ENCODE assay signal across 19 cellular contexts in the genomic region with DNA sequence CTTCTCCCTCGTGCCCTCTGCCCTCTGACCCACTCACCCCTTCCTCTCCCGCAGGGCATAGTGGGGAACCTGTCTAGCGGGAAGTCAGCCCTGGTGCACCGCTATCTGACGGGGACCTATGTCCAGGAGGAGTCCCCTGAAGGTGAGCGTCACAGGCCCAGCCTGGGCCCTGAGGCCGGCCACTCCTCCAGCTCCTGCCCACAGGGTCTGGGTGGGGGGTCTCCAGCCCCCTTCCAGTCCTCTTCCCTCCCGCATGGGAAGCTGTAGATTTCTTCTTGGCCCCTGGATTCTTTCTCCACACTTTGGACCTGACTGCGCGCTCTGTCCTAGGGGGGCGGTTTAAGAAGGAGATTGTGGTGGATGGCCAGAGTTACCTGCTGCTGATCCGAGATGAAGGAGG. TPM values are rescaled to one million over a fixed set of nuclear protein-coding genes. Genes with fewer than 3 reads are reported as not detected.
A peak's percentile ranks its signal among the peaks of the same experiment; 100 is the strongest.
DNase-seq lines count a peak whose midpoint lies in the region; ATAC-seq and TF ChIP-seq lines count a peak whose summit lies in the region.
"Had no signal": no experiment of that assay in that cellular context is flagged by ENCODE, and none has a peak within 500 bp of the region (broad histone marks: within the 10 kb centered on the region; RNA-seq: fewer than 3 reads in every experiment).

No MANE protein-coding gene starts in this region.

- no peaks in the 10 kb centered on the region for H3K9me3 Mint-ChIP-seq in CD4-positive, alpha-beta T cell
- no peaks in the 10 kb centered on the region for H3K9me3 Mint-ChIP-seq in activated naive CD8-positive, alpha-beta T cell treated with anti-CD3 and anti-CD28 coated beads, Interleukin-2, amount 10 ng/mL, durations not matched to agents 7 days and 5 days
- no peaks in the 10 kb centered on the region for H3K9me3 Mint-ChIP-seq in naive thymus-derived CD4-positive, alpha-beta T cell
- H3K9me3 Mint-ChIP-seq: brain had no signal

- peak overlapping the region; percentile 84 for H3K4me3 Mint-ChIP-seq in CD4-positive, alpha-beta T cell
- H3K4me3 Mint-ChIP-seq in activated naive CD8-positive, alpha-beta T cell treated with anti-CD3 and anti-CD28 coated beads, Interleukin-2, amount 10 ng/mL, durations not matched to agents 7 days and 5 days = peak overlapping the region; percentile 58
- peak overlapping the region; percentile 45 to 83 (median 72) for H3K4me3 Mint-ChIP-seq in naive thymus-derived CD4-positive, alpha-beta T cell

- peaks cover 16% of the 10 kb centered on the region for H3K4me1 ChIP-seq in IMR-90 (ENCODE audit: control insufficient read depth, insufficient read depth, low read length)
- H3K4me1 ChIP-seq in naive thymus-derived CD4-positive, alpha-beta T cell (ENCODE audit: control insufficient read depth in 2 of 2, insufficient read depth in 2 of 2, low read length in 2 of 2) = no peaks in the 10 kb centered on the region
- H3K4me1 ChIP-seq: right lobe of liver had no signal

- ATAC-seq in CD4-positive, alpha-beta T cell (ENCODE audit: poor library complexity) = no peak
- ATAC-seq in IMR-90 (ENCODE audit: low read depth) = no peak
- ATAC-seq in activated naive CD8-positive, alpha-beta T cell treated with anti-CD3 and anti-CD28 coated beads, Interleukin-2, amount 10 ng/mL, durations not matched to agents 7 days and 5 days (ENCODE audit: low read depth) = no peak
- no peak for ATAC-seq in naive thymus-derived CD4-positive, alpha-beta T cell
- ATAC-seq: right lobe of liver had no signal

- H3K18ac ChIP-seq in IMR-90 (ENCODE audit: low read depth, low read length) = no peak overlapping the region

- no peak for TF ChIP-seq CTCF in CD4-positive, alpha-beta T cell (IDR thresholded peaks at IDR 0.05)
- TF ChIP-seq CTCF in IMR-90 (conservative IDR thresholded peaks at IDR 0.05; ENCODE audit: low read depth, low read length) = no peak

- no peak for DNase-seq in CD4-positive, alpha-beta T cell
- DNase-seq in IMR-90 (no peak), NCI-H748 (lab: John Stamatoyannopoulos, UW; ENCODE audit: unreplicated experiment) (no peak), DMS53 (lab: John Stamatoyannopoulos, UW) (no peak), G401 (ENCODE audit: low spot score) (no peak), H4 (ENCODE audit: low spot score) (no peak)
- DNase-seq in activated naive CD8-positive, alpha-beta T cell treated with anti-CD3 and anti-CD28 coated beads, Interleukin-2, amount 10 ng/mL, durations not matched to agents 7 days and 5 days = no peak
- no peak for DNase-seq in naive thymus-derived CD4-positive, alpha-beta T cell
- DNase-seq: dermis blood vessel endothelial cell, GOT3, head of caudate nucleus, NCI-H1694, NCI-H446 treated with DMSO at 0.1 percent for 48 hours, right lobe of liver had no signal

- TF ChIP-seq POLR2A in IMR-90 (IDR thresholded peaks at IDR 0.05; ENCODE audit: low read depth, low read length) = no peak

- H2AK9ac ChIP-seq in IMR-90 (replicated peaks; ENCODE audit: low read depth, low read length, poor library complexity) = peak overlapping the region; percentile 75

- H3K79me1 ChIP-seq in IMR-90 (ENCODE audit: low read depth in 1 of 2, low read length in 2 of 2) = peaks cover 17 to 54% of the 10 kb centered on the region in 2 experiments

- H2BK15ac ChIP-seq in IMR-90 (ENCODE audit: low read depth, low read length) = no peak overlapping the region

- no peak overlapping the region for H3K4me2 ChIP-seq in IMR-90 (ENCODE audit: low read depth, low read length)

- H3K27me3 ChIP-seq in CD4-positive, alpha-beta T cell (ENCODE audit: control insufficient read depth, insufficient read depth, low read length) = peaks cover 5% of the 10 kb centered on the region
- H3K27me3 ChIP-seq in IMR-90 (ENCODE audit: control insufficient read depth, insufficient read depth, low read length) = no peaks in the 10 kb centered on the region
- H3K27me3 ChIP-seq in naive thymus-derived CD4-positive, alpha-beta T cell (ENCODE audit: control insufficient read depth in 2 of 2, insufficient read depth in 2 of 2, low read length in 2 of 2) = peaks cover 0 to 4% of the 10 kb centered on the region in 2 donors
- H3K27me3 ChIP-seq: right lobe of liver had no signal

- in situ Hi-C loops in IMR-90 (cut with MboI; ENCODE audit: low sequenced_read_pairs) (loop anchor here (25.0 kb wide), 1 partner anchor 330 kb away; no protein-coding TSS in a partner anchor), G401 (cut with HindIII; ENCODE audit: low sequenced_read_pairs) (no loop called here)

- TF ChIP-seq RAD21 in IMR-90 (IDR thresholded peaks at IDR 0.05; ENCODE audit: low read length) = no peak

- dilution Hi-C loops in IMR-90 (cut with HindIII; ENCODE audit: low sequenced_read_pairs, unreplicated experiment) = no loop called here

- H3K4me1 Mint-ChIP-seq in CD4-positive, alpha-beta T cell (ENCODE audit: low read depth) = peaks cover 13% of the 10 kb centered on the region
- H3K4me1 Mint-ChIP-seq in activated naive CD8-positive, alpha-beta T cell treated with anti-CD3 and anti-CD28 coated beads, Interleukin-2, amount 10 ng/mL, durations not matched to agents 7 days and 5 days = peaks cover 4% of the 10 kb centered on the region
- peaks cover 0 to 17% (median 4%) of the 10 kb centered on the region in 7 donors for H3K4me1 Mint-ChIP-seq in naive thymus-derived CD4-positive, alpha-beta T cell

- no peak overlapping the region for H4K8ac ChIP-seq in IMR-90 (ENCODE audit: low read depth in 2 of 2, low read length in 2 of 2)

- H4K20me1 ChIP-seq in IMR-90 (ENCODE audit: insufficient read depth, low read length) = peaks cover 51% of the 10 kb centered on the region

- H3K56ac ChIP-seq in IMR-90 (ENCODE audit: extremely low read depth, insufficient read depth, low read length) = no peak overlapping the region

- peaks cover 49% of the 10 kb centered on the region for H3K36me3 ChIP-seq in IMR-90 (ENCODE audit: control insufficient read depth, insufficient read depth, low read length)
- peaks cover 0 to 34% (median 0%) of the 10 kb centered on the region in 3 experiments for H3K36me3 ChIP-seq in naive thymus-derived CD4-positive, alpha-beta T cell (ENCODE audit: control insufficient read depth in 2 of 3, insufficient read depth in 3 of 3, low read length in 3 of 3)

- CTCF ChIA-PET in CD4-positive, alpha-beta T cell (lab: Charles Lee) = interaction anchor here (1.4 kb wide), 1 partner anchor 89 kb away, joined by 4 read pairs; a partner anchor contains a TSS
- CTCF ChIA-PET in IMR-90 (lab: Yijun Ruan, JAX) = no interaction called here
- CTCF ChIA-PET in naive thymus-derived CD4-positive, alpha-beta T cell (lab: Charles Lee) = interaction anchor here (1.5 kb wide), 1 partner anchor 98 kb away, joined by 4 read pairs; no protein-coding TSS in a partner anchor

- no TSS peak for BruUV-seq in IMR-90 (replicated peaks; lab: Mats Ljungman, UMichigan)

- H3K9me3 ChIP-seq in CD4-positive, alpha-beta T cell (ENCODE audit: control insufficient read depth, low read length) = no peaks in the 10 kb centered on the region
- H3K9me3 ChIP-seq in IMR-90 (ENCODE audit: control insufficient read depth, insufficient read depth, low read length) = no peaks in the 10 kb centered on the region
- H3K9me3 ChIP-seq in naive thymus-derived CD4-positive, alpha-beta T cell (ENCODE audit: control insufficient read depth in 2 of 3, low read length in 3 of 3) = no peaks in the 10 kb centered on the region
- H3K9me3 ChIP-seq: right lobe of liver had no signal

- H3K27ac ChIP-seq in CD4-positive, alpha-beta T cell (ENCODE audit: low read depth, low read length) = peak overlapping the region; percentile 66
- H3K27ac ChIP-seq in IMR-90 (ENCODE audit: insufficient read depth, low read length) = no peak overlapping the region
- H3K27ac ChIP-seq in naive thymus-derived CD4-positive, alpha-beta T cell (ENCODE audit: low read depth, low read length) = peak overlapping the region; percentile 59
- H3K27ac ChIP-seq: right lobe of liver had no signal

- 92% methylated on average over 2 of the region's 12 CpGs; no CpG with 5 or more reads in 1 of the 2 experiments for WGBS in IMR-90 (ENCODE audit: extremely low coverage in 2 of 2, insufficient read length in 1 of 2), 2 experiments

- peaks cover 3% of the 10 kb centered on the region for H3K9me1 ChIP-seq in IMR-90 (ENCODE audit: insufficient read depth, low read length)

- H3K23ac ChIP-seq in IMR-90 (ENCODE audit: low read depth, low read length) = no peak overlapping the region

- H3K9ac ChIP-seq in IMR-90 (ENCODE audit: low read depth, low read length) = no peak overlapping the region

- no peak overlapping the region for H2AK5ac ChIP-seq in IMR-90 (ENCODE audit: low read depth, low read length)

- H2BK20ac ChIP-seq in IMR-90 (ENCODE audit: low read depth, low read length) = no peak overlapping the region

- H3K36me3 Mint-ChIP-seq in CD4-positive, alpha-beta T cell (ENCODE audit: low read depth) = peaks cover 42% of the 10 kb centered on the region
- no peaks in the 10 kb centered on the region for H3K36me3 Mint-ChIP-seq in activated naive CD8-positive, alpha-beta T cell treated with anti-CD3 and anti-CD28 coated beads, Interleukin-2, amount 10 ng/mL, durations not matched to agents 7 days and 5 days
- peaks cover 0 to 22% (median 10%) of the 10 kb centered on the region in 5 donors for H3K36me3 Mint-ChIP-seq in naive thymus-derived CD4-positive, alpha-beta T cell

- no peak overlapping the region for H2BK120ac ChIP-seq in IMR-90 (ENCODE audit: low read depth, low read length)

- POLR2A ChIA-PET in CD4-positive, alpha-beta T cell (lab: Charles Lee) = interaction anchor here (1.0 kb wide), 1 partner anchor 37 kb away, joined by 3 read pairs; a partner anchor contains a TSS
- POLR2A ChIA-PET in IMR-90 (lab: Charles Lee; ENCODE audit: unreplicated experiment) = no interaction called here
- POLR2A ChIA-PET in activated naive CD8-positive, alpha-beta T cell treated with anti-CD3 and anti-CD28 coated beads, Interleukin-2, amount 10 ng/mL, durations not matched to agents 7 days and 5 days (lab: Charles Lee) = no interaction called here
- POLR2A ChIA-PET in naive thymus-derived CD4-positive, alpha-beta T cell (lab: Charles Lee) = no interaction called here

- H2AFZ ChIP-seq in IMR-90 (replicated peaks; ENCODE audit: low read length, poor library complexity) = no peak overlapping the region

- no peak overlapping the region for H3K4me3 ChIP-seq in IMR-90 (ENCODE audit: insufficient read depth, low read depth, low read length)
- H3K4me3 ChIP-seq in naive thymus-derived CD4-positive, alpha-beta T cell (ENCODE audit: low read length) = peak overlapping the region; percentile 32
- H3K4me3 ChIP-seq: right lobe of liver had no signal

- H3K14ac ChIP-seq in IMR-90 (replicated peaks; ENCODE audit: low read depth, low read length) = no peak overlapping the region

- H3K27me3 Mint-ChIP-seq in CD4-positive, alpha-beta T cell = peaks cover 22% of the 10 kb centered on the region
- H3K27me3 Mint-ChIP-seq in activated naive CD8-positive, alpha-beta T cell treated with anti-CD3 and anti-CD28 coated beads, Interleukin-2, amount 10 ng/mL, durations not matched to agents 7 days and 5 days = peaks cover 6% of the 10 kb centered on the region
- H3K27me3 Mint-ChIP-seq in naive thymus-derived CD4-positive, alpha-beta T cell = peaks cover 0 to 21% (median 0%) of the 10 kb centered on the region in 5 donors

- no peak overlapping the region for H2BK5ac ChIP-seq in IMR-90 (ENCODE audit: low read depth, low read length, poor library complexity, severe bottlenecking)

- H4K91ac ChIP-seq in IMR-90 (ENCODE audit: insufficient read depth, low read depth, low read length) = no peak overlapping the region

- intact Hi-C loops in CD4-positive, alpha-beta T cell (cut with DNase I, micrococcal nuclease) = no loop called here
- intact Hi-C loops in IMR-90 (cut with micrococcal nuclease) = no loop called here
- intact Hi-C loops in naive thymus-derived CD4-positive, alpha-beta T cell (cut with micrococcal nuclease) = loop anchor here in 1 of 2 donors (10.0 kb wide), 1 partner anchor 342 kb away; no protein-coding TSS in a partner anchor

- peak overlapping the region; percentile 94 for H3K27ac Mint-ChIP-seq in CD4-positive, alpha-beta T cell
- H3K27ac Mint-ChIP-seq in activated naive CD8-positive, alpha-beta T cell treated with anti-CD3 and anti-CD28 coated beads, Interleukin-2, amount 10 ng/mL, durations not matched to agents 7 days and 5 days = no peak overlapping the region
- H3K27ac Mint-ChIP-seq in naive thymus-derived CD4-positive, alpha-beta T cell = peak overlapping the region in 8 of 9 donors; percentile 70 to 95 (median 88)
- H3K27ac Mint-ChIP-seq: brain had no signal

- H4K5ac ChIP-seq in IMR-90 (ENCODE audit: low read depth, low read length) = no peak overlapping the region

- H3K4ac ChIP-seq in IMR-90 (ENCODE audit: low read depth, low read length) = no peak overlapping the region

RNA-seq across cellular contexts. Expression of a gene that starts 30.8 kb away (rescaled TPM):
- total RNA-seq in CD4-positive, alpha-beta T cell = 10 to 100 TPM; 43.2 to 44.6 TPM
- 33.3 and 35.3 TPM in 2 replicates for total RNA-seq in IMR-90 (2012; rRNA removed)
- polyA plus RNA-seq in IMR-90 (2012; rRNA removed) = 93.9 and 99.5 TPM in 2 replicates
- 87.0 and 97.5 TPM in 2 replicates for polyA plus RNA-seq in IMR-90 (2012; cell fraction: cytosol; rRNA removed)
- 301 and 531 TPM in 2 replicates for polyA plus RNA-seq in IMR-90 (2012; cell fraction: nucleus; rRNA removed; ENCODE audit: low replicate concordance)
- total RNA-seq in activated naive CD8-positive, alpha-beta T cell treated with anti-CD3 and anti-CD28 coated beads, Interleukin-2, amount 10 ng/mL, durations not matched to agents 7 days and 5 days = 10 to 100 TPM; 31.7 to 32.7 TPM
- 10 to 100 TPM; 27.4 to 70.6 (median 37.2) TPM for total RNA-seq in naive thymus-derived CD4-positive, alpha-beta T cell
- polyA plus RNA-seq in naive thymus-derived CD4-positive, alpha-beta T cell = 1 to 10 TPM; 6.0 to 6.5 TPM
- 49.4 and 51.9 TPM in 2 replicates for total RNA-seq in G401 (2014; rRNA removed; shearing (Covaris generic))
- total RNA-seq in H4 (2014; rRNA removed; shearing (Covaris generic)) = 26.1 and 36.6 TPM in 2 replicates

RNA-seq across cellular contexts. Expression of a gene that starts 33.7 kb away (rescaled TPM):
- 10 to 100 TPM; 44.5 to 46.6 TPM for total RNA-seq in CD4-positive, alpha-beta T cell
- 6.8 and 7.8 TPM in 2 replicates for total RNA-seq in IMR-90 (2012; rRNA removed)
- 29.8 and 38.3 TPM in 2 replicates for polyA plus RNA-seq in IMR-90 (2012; rRNA removed)
- polyA plus RNA-seq in IMR-90 (2012; cell fraction: cytosol; rRNA removed) = 24.3 and 48.1 TPM in 2 replicates
- 34.7 and 60.3 TPM in 2 replicates for polyA plus RNA-seq in IMR-90 (2012; cell fraction: nucleus; rRNA removed; ENCODE audit: low replicate concordance)
- total RNA-seq in activated naive CD8-positive, alpha-beta T cell treated with anti-CD3 and anti-CD28 coated beads, Interleukin-2, amount 10 ng/mL, durations not matched to agents 7 days and 5 days = 10 to 100 TPM; 75.7 to 78.3 TPM
- total RNA-seq in naive thymus-derived CD4-positive, alpha-beta T cell = 10 to 100 TPM; 39.5 to 61.2 (median 42.2) TPM
- 10 to 100 TPM; 36.0 to 53.6 TPM for polyA plus RNA-seq in naive thymus-derived CD4-positive, alpha-beta T cell
- 94.3 and 112 TPM in 2 replicates for total RNA-seq in G401 (2014; rRNA removed; shearing (Covaris generic))
- total RNA-seq in H4 (2014; rRNA removed; shearing (Covaris generic)) = 37.1 and 37.3 TPM in 2 replicates

RNA-seq across cellular contexts. Expression of a gene that starts 36.4 kb away (rescaled TPM):
- total RNA-seq in CD4-positive, alpha-beta T cell = 10 to 100 TPM; 82.2 to 84.2 TPM
- total RNA-seq in IMR-90 (2012; rRNA removed) = 41.9 and 53.8 TPM in 2 replicates
- polyA plus RNA-seq in IMR-90 (2012; rRNA removed) = 115 and 127 TPM in 2 replicates
- polyA plus RNA-seq in IMR-90 (2012; cell fraction: cytosol; rRNA removed) = 99.0 and 130 TPM in 2 replicates
- polyA plus RNA-seq in IMR-90 (2012; cell fraction: nucleus; rRNA removed; ENCODE audit: low replicate concordance) = 430 and 1,164 TPM in 2 replicates
- total RNA-seq in activated naive CD8-positive, alpha-beta T cell treated with anti-CD3 and anti-CD28 coated beads, Interleukin-2, amount 10 ng/mL, durations not matched to agents 7 days and 5 days = 100 to 1,000 TPM in 1 of 2 experiments, 10 to 100 TPM in 1; 96.5 to 100 TPM
- total RNA-seq in naive thymus-derived CD4-positive, alpha-beta T cell = 100 to 1,000 TPM in 3 of 5 experiments, 10 to 100 TPM in 2; 94.1 to 136 (median 101) TPM
- 10 to 100 TPM; 49.6 to 69.4 TPM for polyA plus RNA-seq in naive thymus-derived CD4-positive, alpha-beta T cell
- 57.2 and 62.9 TPM in 2 replicates for total RNA-seq in G401 (2014; rRNA removed; shearing (Covaris generic))
- 70.0 and 100 TPM in 2 replicates for total RNA-seq in H4 (2014; rRNA removed; shearing (Covaris generic))

RNA-seq across cellular contexts. Expression of a gene that starts 50.5 kb away (rescaled TPM):
- not detected for total RNA-seq in CD4-positive, alpha-beta T cell
- not detected in 2 replicates for total RNA-seq in IMR-90 (2012; rRNA removed)
- not detected in 2 replicates for polyA plus RNA-seq in IMR-90 (2012; rRNA removed)
- polyA plus RNA-seq in IMR-90 (2012; cell fraction: cytosol; rRNA removed) = not detected in 2 replicates
- not detected in 2 replicates for polyA plus RNA-seq in IMR-90 (2012; cell fraction: nucleus; rRNA removed; ENCODE audit: low replicate concordance)
- total RNA-seq in activated naive CD8-positive, alpha-beta T cell treated with anti-CD3 and anti-CD28 coated beads, Interleukin-2, amount 10 ng/mL, durations not matched to agents 7 days and 5 days = not detected
- not detected for total RNA-seq in naive thymus-derived CD4-positive, alpha-beta T cell
- polyA plus RNA-seq in naive thymus-derived CD4-positive, alpha-beta T cell = not detected
- 0.37 TPM in 1 of 2 replicates, not detected in the other for total RNA-seq in G401 (2014; rRNA removed; shearing (Covaris generic))
- not detected in 2 replicates for total RNA-seq in H4 (2014; rRNA removed; shearing (Covaris generic))
- total RNA-seq: dermis blood vessel endothelial cell, HT1080, mesenteric fat pad, right lobe of liver, SK-MEL-5, temporal lobe had no signal

RNA-seq across cellular contexts. Expression of a gene that starts 57.7 kb away (rescaled TPM):
- 10 to 100 TPM; 27.1 to 31.4 TPM for total RNA-seq in CD4-positive, alpha-beta T cell
- 25.3 and 29.6 TPM in 2 replicates for total RNA-seq in IMR-90 (2012; rRNA removed)
- 91.0 and 112 TPM in 2 replicates for polyA plus RNA-seq in IMR-90 (2012; rRNA removed)
- polyA plus RNA-seq in IMR-90 (2012; cell fraction: cytosol; rRNA removed) = 70.2 and 89.3 TPM in 2 replicates
- polyA plus RNA-seq in IMR-90 (2012; cell fraction: nucleus; rRNA removed; ENCODE audit: low replicate concordance) = 205 and 510 TPM in 2 replicates
- 10 to 100 TPM; 86.8 to 89.9 TPM for total RNA-seq in activated naive CD8-positive, alpha-beta T cell treated with anti-CD3 and anti-CD28 coated beads, Interleukin-2, amount 10 ng/mL, durations not matched to agents 7 days and 5 days
- total RNA-seq in naive thymus-derived CD4-positive, alpha-beta T cell = 100 to 1,000 TPM in 1 of 5 experiments, 10 to 100 TPM in 4; 38.7 to 125 (median 65.9) TPM
- polyA plus RNA-seq in naive thymus-derived CD4-positive, alpha-beta T cell = 10 to 100 TPM in 1 of 2 donors, 1 to 10 TPM in 1; 7.9 to 12.1 TPM
- total RNA-seq in G401 (2014; rRNA removed; shearing (Covaris generic)) = 363 and 382 TPM in 2 replicates
- total RNA-seq in H4 (2014; rRNA removed; shearing (Covaris generic)) = 61.6 and 82.9 TPM in 2 replicates
